Comparison of ENCODE assay signal across 8 cellular contexts in genomic region chr12:53006810-53007742, GRCh38. TPM values are rescaled to one million over a fixed set of nuclear protein-coding genes. Genes with fewer than 3 reads are reported as not detected.
DNase-seq lines count a peak whose midpoint lies in the region; ATAC-seq and TF ChIP-seq lines count a peak whose summit lies in the region.

No MANE protein-coding gene starts in this region.

- peak overlapping the region; percentile 88 for H3K4me2 ChIP-seq in HCT116 (ENCODE audit: low read length)

- CTCF ChIA-PET in HCT116 (lab: Charles Lee) = interaction anchor here (1.0 to 1.6 kb wide), 3 partner anchors 26 to 127 kb away, joined by 3 to 6 read pairs (median 4); no protein-coding TSS in a partner anchor

- peak overlapping the region; percentile 87 for H3K4me3 ChIP-seq in CD4-positive, CD25-positive, alpha-beta regulatory T cell (ENCODE audit: low read depth, low read length)
- peak overlapping the region; percentile 98 for H3K4me3 ChIP-seq in HCT116 (replicated peaks in 1 of 2; ENCODE audit: low read depth in 1 of 2, low read length in 2 of 2)
- peak overlapping the region; percentile 100 for H3K4me3 ChIP-seq in kidney epithelial cell (ENCODE audit: low read depth, low read length)

- H3K79me2 ChIP-seq in HCT116 (ENCODE audit: insufficient read depth, low read length) = peaks cover 68% of the 10 kb centered on the region

- H3K4me1 Mint-ChIP-seq in CD4-positive, CD25-positive, alpha-beta regulatory T cell = peaks cover 29 to 68% (median 48%) of the 10 kb centered on the region in 4 donors

- intact Hi-C loops in HCT116 (cut with micrococcal nuclease) = loop anchor here (5.0 kb wide), 1 partner anchor 40 kb away; no protein-coding TSS in a partner anchor

- H3K36me3 Mint-ChIP-seq in CD4-positive, CD25-positive, alpha-beta regulatory T cell = peaks cover 14% of the 10 kb centered on the region

- H3K27ac Mint-ChIP-seq in CD4-positive, CD25-positive, alpha-beta regulatory T cell = peak overlapping the region; percentile 98 to 100 (median 99)

- peak overlapping the region; percentile 100 for H3K9ac ChIP-seq in HCT116 (ENCODE audit: low read length)

- H3K9me2 ChIP-seq in HCT116 (ENCODE audit: insufficient read depth) = no peaks in the 10 kb centered on the region

- BruUV-seq in HCT116 (replicated peaks; lab: Mats Ljungman, UMichigan) = TSS peak; percentile 65

- H3K9me3 Mint-ChIP-seq in CD4-positive, CD25-positive, alpha-beta regulatory T cell = no peaks in the 10 kb centered on the region

- no peak overlapping the region for H2AFZ ChIP-seq in HCT116 (ENCODE audit: low read depth, low read length, poor library complexity, severe bottlenecking)

- ATAC-seq in CD4-positive, CD25-positive, alpha-beta regulatory T cell (ENCODE audit: low read depth in 2 of 2) = peak; percentile 7
- peak; percentile 63 for ATAC-seq in HCT116
- no peak for ATAC-seq in HG03039 (IDR thresholded peaks at IDR 0.05; ENCODE audit: unreplicated experiment)

- H3K4me1 ChIP-seq in CD4-positive, CD25-positive, alpha-beta regulatory T cell (ENCODE audit: control insufficient read depth, insufficient read depth, low read length, poor library complexity, severe bottlenecking) = peaks cover 56% of the 10 kb centered on the region
- H3K4me1 ChIP-seq in HCT116 (ENCODE audit: control insufficient read depth in 1 of 2, insufficient read depth in 2 of 2, low read length in 2 of 2) = peaks cover 18 to 45% of the 10 kb centered on the region in 2 experiments

- RAD21 ChIA-PET in HCT116 (lab: Charles Lee; ENCODE audit: low non-redundant PET in 1 of 2, low total read pairs in 2 of 2, uncharacterized antibody in 2 of 2, unreplicated experiment in 2 of 2) = no interaction called here

- H3K27me3 Mint-ChIP-seq in CD4-positive, CD25-positive, alpha-beta regulatory T cell = peaks cover 8% of the 10 kb centered on the region

- DNase-seq in CD4-positive, CD25-positive, alpha-beta regulatory T cell = peak; percentile 70 to 79 (median 70)
- peak; percentile 34 for DNase-seq in HCT116 (ENCODE audit: low read depth, low spot score)
- peak; percentile 75 for DNase-seq in NCI-H2227 (lab: John Stamatoyannopoulos, UW; ENCODE audit: unreplicated experiment)
- peak; percentile 76 for DNase-seq in activated CD4-positive, CD25-positive, alpha-beta regulatory T cell treated with anti-CD3 and anti-CD28 coated beads, Interleukin-2, amount 50 U/mL, for 72 hours
- peak; percentile 74 for DNase-seq in cerebellar cortex (ENCODE audit: low spot score)
- no peak for DNase-seq in kidney epithelial cell (ENCODE audit: low read depth)
- DNase-seq in stimulated activated CD4-positive, alpha-beta T cell treated with anti-CD3 and anti-CD28 coated beads, Interleukin-15, amount 100 ng/mL, for 48 hours (ENCODE audit: low read depth in 2 of 2) = peak; percentile 77 to 79

- peaks cover 19% of the 10 kb centered on the region for H3K36me3 ChIP-seq in CD4-positive, CD25-positive, alpha-beta regulatory T cell (ENCODE audit: control insufficient read depth, insufficient read depth, low read length)
- H3K36me3 ChIP-seq in HCT116 (ENCODE audit: control insufficient read depth in 1 of 2, insufficient read depth in 2 of 2, low read length in 2 of 2) (peaks cover 20 to 47% of the 10 kb centered on the region in 2 experiments), kidney epithelial cell (ENCODE audit: control insufficient read depth, insufficient read depth, low read length) (no peaks in the 10 kb centered on the region)

- POLR2A ChIA-PET in HCT116 (lab: Charles Lee) = interaction anchor here (0.8 to 2.0 kb wide), 17 partner anchors 10 to 858 kb away, joined by 3 to 15 read pairs (median 4); partner anchors contain the start of genes KRT18 and KRT8

- peak overlapping the region; percentile 100 for H3K4me3 Mint-ChIP-seq in CD4-positive, CD25-positive, alpha-beta regulatory T cell

- TF ChIP-seq RAD21 in HCT116 (IDR thresholded peaks at IDR 0.05; ENCODE audit: low read depth) = no peak

- H4K20me1 ChIP-seq in HCT116 (ENCODE audit: insufficient read depth) = peaks cover 27% of the 10 kb centered on the region; the same call in 1 of the 2 replicates

- H3K9me3 ChIP-seq in CD4-positive, CD25-positive, alpha-beta regulatory T cell (ENCODE audit: control insufficient read depth in 2 of 2, low read length in 2 of 2) = no peaks in the 10 kb centered on the region
- H3K9me3 ChIP-seq in HCT116 (ENCODE audit: control insufficient read depth in 1 of 2, insufficient read depth in 1 of 2, low read depth in 1 of 2, low read length in 2 of 2) = no peaks in the 10 kb centered on the region

- TF ChIP-seq POLR2A in HCT116 (IDR thresholded peaks at IDR 0.05; ENCODE audit: borderline replicate concordance, extremely low read depth, insufficient read depth, insufficient read length) = no peak

- TF ChIP-seq CTCF in HCT116 (IDR thresholded peaks at IDR 0.05 in 2 of 3, conservative IDR thresholded peaks at IDR 0.05 in 1 of 3; ENCODE audit: borderline replicate concordance in 1 of 3, insufficient read depth in 1 of 3, low read depth in 2 of 3, low read length in 2 of 3) = no peak
- TF ChIP-seq CTCF in kidney epithelial cell (IDR thresholded peaks at IDR 0.05; ENCODE audit: insufficient read depth, low read length, poor library complexity, severe bottlenecking) = no peak

- H3K27me3 ChIP-seq in CD4-positive, CD25-positive, alpha-beta regulatory T cell (ENCODE audit: control insufficient read depth, insufficient read depth, low read length) = no peaks in the 10 kb centered on the region
- H3K27me3 ChIP-seq in HCT116 (ENCODE audit: insufficient read depth, low read length) = no peaks in the 10 kb centered on the region
- no peaks in the 10 kb centered on the region for H3K27me3 ChIP-seq in kidney epithelial cell (ENCODE audit: control insufficient read depth, insufficient read depth, low read length)

- H3K27ac ChIP-seq in CD4-positive, CD25-positive, alpha-beta regulatory T cell (ENCODE audit: insufficient read depth, low read length, poor library complexity, severe bottlenecking) = peak overlapping the region; percentile 94
- H3K27ac ChIP-seq in HCT116 (ENCODE audit: low read depth, low read length) = peak overlapping the region; percentile 98

TF ChIP-seq in HCT116, 20 proteins besides CTCF, POLR2A, EP300 and RAD21:
- TF ChIP-seq SIN3A (IDR thresholded peaks at IDR 0.05; ENCODE audit: low read depth) (peak; percentile 7; the same call in 1 of the 2 replicates), TCF7L2 (IDR thresholded peaks at IDR 0.05; ENCODE audit: borderline replicate concordance, extremely low read depth, insufficient read depth, insufficient read length) (no peak), ZFX (IDR thresholded peaks at IDR 0.05) (0 out of 2 replicates have a peak, but pooled peaks have one; percentile 24), MAX (IDR thresholded peaks at IDR 0.05) (peak; percentile 85), POLR2AphosphoS5 (IDR thresholded peaks at IDR 0.05; ENCODE audit: low read depth, low read length) (peak; percentile 59)

RNA-seq across cellular contexts. Expression of gene EIF4B, which starts 0.8 kb away (rescaled TPM):
- total RNA-seq in CD4-positive, CD25-positive, alpha-beta regulatory T cell = 506 TPM
- 100 to 1,000 TPM in 2 of 4 donors, 10 to 100 TPM in 2; 71.3 to 116 (median 103) TPM for polyA plus RNA-seq in CD4-positive, CD25-positive, alpha-beta regulatory T cell
- total RNA-seq in HCT116 (2021; ENCODE audit: unreplicated experiment) (809 TPM), kidney epithelial cell (484 and 526 TPM in 2 replicates)
- polyA plus RNA-seq in HCT116 (2012) = 589 and 640 TPM in 2 replicates

RNA-seq across cellular contexts. Expression of gene TNS2, which starts 42.8 kb away (rescaled TPM):
- 1.4 TPM for total RNA-seq in CD4-positive, CD25-positive, alpha-beta regulatory T cell
- under 1 TPM in 1 of 4 donors, not detected in 3; 0.09 TPM for polyA plus RNA-seq in CD4-positive, CD25-positive, alpha-beta regulatory T cell
- 25.7 TPM for total RNA-seq in HCT116 (2021; ENCODE audit: unreplicated experiment)
- polyA plus RNA-seq in HCT116 (2012) = 16.3 and 17.3 TPM in 2 replicates
- 3.8 and 10.1 TPM in 2 replicates for total RNA-seq in kidney epithelial cell

RNA-seq across cellular contexts. Expression of gene KRT18, which starts 58.2 kb away (rescaled TPM):
- total RNA-seq in CD4-positive, CD25-positive, alpha-beta regulatory T cell = 2.4 TPM
- 10 to 100 TPM in 1 of 4 donors, 1 to 10 TPM in 3; 5.8 to 11.2 (median 6.8) TPM for polyA plus RNA-seq in CD4-positive, CD25-positive, alpha-beta regulatory T cell
- total RNA-seq in HCT116 (2021; ENCODE audit: unreplicated experiment) (1,229 TPM), kidney epithelial cell (1,751 and 1,904 TPM in 2 replicates)
- 1,596 and 1,648 TPM in 2 replicates for polyA plus RNA-seq in HCT116 (2012)

Comparison
In these comparisons a context has a peak if more than half of its experiments do, and no peak if none do; other contexts are left out.
1. RNA of gene KRT18, which starts 58.2 kb away (total RNA-seq): 1,751 to 1,904 TPM in kidney epithelial cell and 1,229 TPM in HCT116 (single experiment); 2.4 TPM in CD4-positive, CD25-positive, alpha-beta regulatory T cell (single experiment); every median in the first group is over 100 times any median in the second.
2. Peak in every context shown above with its lines, with median percentiles within 50 percentile points of each other: H3K4me3 ChIP-seq.